ENCODE assay signal across 41 cellular contexts in genomic region chr4:89567936-89568335, GRCh38.
"Had no signal": no experiment of that assay in that cellular context is flagged by ENCODE, and none has a peak within 500 bp of the region (broad histone marks: within the 10 kb centered on the region; RNA-seq: fewer than 3 reads in every experiment).

No MANE protein-coding gene starts in this region.

- H3K27me3 Mint-ChIP-seq: activated naive CD8-positive, alpha-beta T cell treated with anti-CD3 and anti-CD28 coated beads for 36 hours; activated naive CD8-positive, alpha-beta T cell treated with anti-CD3 and anti-CD28 coated beads, Interleukin-2, amount 50 U/mL, for 24 hours; brain had no signal

- H3K27ac ChIP-seq: adrenal gland, ascending aorta, body of pancreas, brain microvascular endothelial cell, breast epithelium, cardiac muscle cell had no signal

- FAIRE-seq: astrocyte, bronchial epithelial cell had no signal

- H3K4me1 Mint-ChIP-seq: activated naive CD4-positive, alpha-beta T cell treated with anti-CD3 and anti-CD28 coated beads, Interleukin-2, amount 10 ng/mL, durations not matched to agents 7 days and 5 days; activated naive CD4-positive, alpha-beta T cell treated with anti-CD3 and anti-CD28 coated beads, Interleukin-2, amount 50 U/mL, for 24 hours; activated T-helper 17 cell treated with anti-CD3 and anti-CD28 coated beads, Interleukin-2, amount 50 U/mL, for 72 hours; central memory CD8-positive, alpha-beta T cell had no signal

- H3K4me1 ChIP-seq: adrenal gland, ascending aorta, body of pancreas, breast epithelium had no signal

- DNase-seq: activated effector memory CD4-positive, alpha-beta T cell treated with anti-CD3 and anti-CD28 coated beads, Interleukin-2, amount 50 U/mL, for 16 hours; activated effector memory CD4-positive, alpha-beta T cell treated with Interleukin-2 at 50 U/mL for 16 hours; activated gamma-delta T cell; activated gamma-delta T cell treated with Interleukin-2 at 50 U/mL for 16 hours; activated naive CD4-positive, alpha-beta T cell; activated naive CD4-positive, alpha-beta T cell treated with anti-CD3 and anti-CD28 coated beads for 36 hours; activated naive CD4-positive, alpha-beta T cell treated with anti-CD3 and anti-CD28 coated beads, Interleukin-2, amount 10 ng/mL, durations not matched to agents 7 days and 5 days; activated naive CD4-positive, alpha-beta T cell treated with anti-CD3 and anti-CD28 coated beads, Interleukin-2, amount 50 U/mL, for 16 hours; activated naive CD4-positive, alpha-beta T cell treated with Interleukin-2 at 50 U/mL for 16 hours; activated naive CD8-positive, alpha-beta T cell treated with anti-CD3 and anti-CD28 coated beads for 36 hours; activated naive CD8-positive, alpha-beta T cell treated with anti-CD3 and anti-CD28 coated beads, Interleukin-2, amount 10 ng/mL, durations not matched to agents 7 days and 5 days; activated naive CD8-positive, alpha-beta T cell treated with anti-CD3 and anti-CD28 coated beads, Interleukin-2, amount 50 U/mL, for 24 hours; activated T-cell treated with anti-CD3 and anti-CD28 coated beads for 4 hours; activated T-cell treated with anti-CD3 and anti-CD28 coated beads, Interleukin-2, amount 50 U/mL, for 1 hour; activated T-cell treated with anti-CD3 and anti-CD28 coated beads, Interleukin-2, amount 50 U/mL, for 24 hours; activated T-cell treated with anti-CD3 and anti-CD28 coated beads, Interleukin-2, amount 50 U/mL, for 4 hours; activated T-cell treated with anti-CD3 and anti-CD28 coated beads, Interleukin-2, amount 50 U/mL, for 48 hours; activated T-cell treated with anti-CD3 and anti-CD28 coated beads, Interleukin-2, amount 50 U/mL, for 72 hours; adrenal gland; amniotic stem cell; amygdala; anterior cingulate cortex; aorta; body of pancreas; brain microvascular endothelial cell; caudate nucleus; central memory CD4-positive, alpha-beta T cell; cerebellar nuclear complex had no signal

- H3K9me3 ChIP-seq: adrenal gland, ascending aorta, body of pancreas, breast epithelium had no signal

- H3K9me3 Mint-ChIP-seq: activated naive CD4-positive, alpha-beta T cell treated with anti-CD3 and anti-CD28 coated beads for 36 hours; activated naive CD4-positive, alpha-beta T cell treated with anti-CD3 and anti-CD28 coated beads, Interleukin-2, amount 10 ng/mL, durations not matched to agents 7 days and 5 days; activated naive CD4-positive, alpha-beta T cell treated with anti-CD3 and anti-CD28 coated beads, Interleukin-2, amount 50 U/mL, for 24 hours; activated naive CD4-positive, alpha-beta T cell treated with anti-CD3 and anti-CD28 coated beads, Interleukin-2, amount 50 U/mL, for 72 hours; activated naive CD8-positive, alpha-beta T cell treated with anti-CD3 and anti-CD28 coated beads for 36 hours; activated naive CD8-positive, alpha-beta T cell treated with anti-CD3 and anti-CD28 coated beads, Interleukin-2, amount 10 ng/mL, durations not matched to agents 7 days and 5 days; activated naive CD8-positive, alpha-beta T cell treated with anti-CD3 and anti-CD28 coated beads, Interleukin-2, amount 50 U/mL, for 24 hours; activated T-cell treated with anti-CD3 and anti-CD28 coated beads, Interleukin-2, amount 50 U/mL, for 24 hours; activated T-cell treated with anti-CD3 and anti-CD28 coated beads, Interleukin-2, amount 50 U/mL, for 4 hours; activated T-cell treated with anti-CD3 and anti-CD28 coated beads, Interleukin-2, amount 50 U/mL, for 72 hours; activated T-helper 1 cell treated with anti-CD3 and anti-CD28 coated beads, Interleukin-12 subunit alpha, Interleukin-12 subunit beta, Interleukin-2, Interleukin-4 antibody, amounts not matched to agents 30 ng/mL and 10 ng/mL and 1 ng/mL, durations not matched to agents 14 hours and 24 hours and 36 hours; activated T-helper 17 cell treated with anti-CD3 and anti-CD28 coated beads, Interleukin-2, amount 50 U/mL, for 72 hours; activated T-helper 2 cell treated with anti-CD3 and anti-CD28 coated beads, Interferon-gamma antibody, Interleukin-2, Interleukin-4, amounts not matched to agents 10 μg/mL and 5 μg/mL and 100 μg/mL, durations not matched to agents 14 hours and 24 hours and 36 hours; central memory CD8-positive, alpha-beta T cell had no signal

- H3K36me3 ChIP-seq: adrenal gland, ascending aorta, brain microvascular endothelial cell, breast epithelium, cardiac muscle cell had no signal

- H3K4me3 ChIP-seq: adrenal gland, ascending aorta, body of pancreas, breast epithelium, cardiac muscle cell had no signal

- H3K27me3 ChIP-seq: adrenal gland, ascending aorta, body of pancreas, brain microvascular endothelial cell, breast epithelium, cardiac muscle cell had no signal

- H3K4me3 Mint-ChIP-seq: activated naive CD4-positive, alpha-beta T cell treated with anti-CD3 and anti-CD28 coated beads for 36 hours; activated naive CD4-positive, alpha-beta T cell treated with anti-CD3 and anti-CD28 coated beads, Interleukin-2, amount 10 ng/mL, durations not matched to agents 7 days and 5 days; activated naive CD4-positive, alpha-beta T cell treated with anti-CD3 and anti-CD28 coated beads, Interleukin-2, amount 50 U/mL, for 24 hours; activated naive CD8-positive, alpha-beta T cell; activated naive CD8-positive, alpha-beta T cell treated with anti-CD3 and anti-CD28 coated beads for 36 hours; activated naive CD8-positive, alpha-beta T cell treated with anti-CD3 and anti-CD28 coated beads, Interleukin-2, amount 10 ng/mL, durations not matched to agents 7 days and 5 days; activated naive CD8-positive, alpha-beta T cell treated with anti-CD3 and anti-CD28 coated beads, Interleukin-2, amount 50 U/mL, for 24 hours; activated T-cell treated with anti-CD3 and anti-CD28 coated beads, Interleukin-2, amount 50 U/mL, for 24 hours; activated T-cell treated with anti-CD3 and anti-CD28 coated beads, Interleukin-2, amount 50 U/mL, for 4 hours; activated T-cell treated with anti-CD3 and anti-CD28 coated beads, Interleukin-2, amount 50 U/mL, for 72 hours; activated T-helper 1 cell treated with anti-CD3 and anti-CD28 coated beads, Interleukin-12 subunit alpha, Interleukin-12 subunit beta, Interleukin-2, Interleukin-4 antibody, amounts not matched to agents 30 ng/mL and 10 ng/mL and 1 ng/mL, durations not matched to agents 14 hours and 24 hours and 36 hours; activated T-helper 17 cell treated with anti-CD3 and anti-CD28 coated beads, Interleukin-2, amount 50 U/mL, for 72 hours; brain; central memory CD8-positive, alpha-beta T cell had no signal

- H3K27ac Mint-ChIP-seq: activated naive CD4-positive, alpha-beta T cell treated with anti-CD3 and anti-CD28 coated beads for 36 hours; activated naive CD4-positive, alpha-beta T cell treated with anti-CD3 and anti-CD28 coated beads, Interleukin-2, amount 10 ng/mL, durations not matched to agents 7 days and 5 days; activated naive CD4-positive, alpha-beta T cell treated with anti-CD3 and anti-CD28 coated beads, Interleukin-2, amount 50 U/mL, for 24 hours; activated naive CD4-positive, alpha-beta T cell treated with anti-CD3 and anti-CD28 coated beads, Interleukin-2, amount 50 U/mL, for 72 hours; activated naive CD8-positive, alpha-beta T cell; activated naive CD8-positive, alpha-beta T cell treated with anti-CD3 and anti-CD28 coated beads for 36 hours; activated naive CD8-positive, alpha-beta T cell treated with anti-CD3 and anti-CD28 coated beads, Interleukin-2, amount 10 ng/mL, durations not matched to agents 7 days and 5 days; activated naive CD8-positive, alpha-beta T cell treated with anti-CD3 and anti-CD28 coated beads, Interleukin-2, amount 50 U/mL, for 24 hours; activated T-cell treated with anti-CD3 and anti-CD28 coated beads, Interleukin-2, amount 50 U/mL, for 24 hours; activated T-cell treated with anti-CD3 and anti-CD28 coated beads, Interleukin-2, amount 50 U/mL, for 72 hours; activated T-helper 1 cell treated with anti-CD3 and anti-CD28 coated beads, Interleukin-12 subunit alpha, Interleukin-12 subunit beta, Interleukin-2, Interleukin-4 antibody, amounts not matched to agents 30 ng/mL and 10 ng/mL and 1 ng/mL, durations not matched to agents 14 hours and 24 hours and 36 hours; activated T-helper 17 cell treated with anti-CD3 and anti-CD28 coated beads, Interleukin-2, amount 50 U/mL, for 72 hours; activated T-helper 2 cell treated with anti-CD3 and anti-CD28 coated beads, Interferon-gamma antibody, Interleukin-2, Interleukin-4, amounts not matched to agents 10 μg/mL and 5 μg/mL and 100 μg/mL, durations not matched to agents 14 hours and 24 hours and 36 hours; brain had no signal

- H3K36me3 Mint-ChIP-seq: activated naive CD4-positive, alpha-beta T cell treated with anti-CD3 and anti-CD28 coated beads, Interleukin-2, amount 10 ng/mL, durations not matched to agents 7 days and 5 days; activated naive CD4-positive, alpha-beta T cell treated with anti-CD3 and anti-CD28 coated beads, Interleukin-2, amount 50 U/mL, for 24 hours; activated naive CD4-positive, alpha-beta T cell treated with anti-CD3 and anti-CD28 coated beads, Interleukin-2, amount 50 U/mL, for 72 hours; activated naive CD8-positive, alpha-beta T cell; activated naive CD8-positive, alpha-beta T cell treated with anti-CD3 and anti-CD28 coated beads for 36 hours; activated naive CD8-positive, alpha-beta T cell treated with anti-CD3 and anti-CD28 coated beads, Interleukin-2, amount 10 ng/mL, durations not matched to agents 7 days and 5 days; brain had no signal
